ENCODE assay signal across 3 cellular contexts in the genomic region with DNA sequence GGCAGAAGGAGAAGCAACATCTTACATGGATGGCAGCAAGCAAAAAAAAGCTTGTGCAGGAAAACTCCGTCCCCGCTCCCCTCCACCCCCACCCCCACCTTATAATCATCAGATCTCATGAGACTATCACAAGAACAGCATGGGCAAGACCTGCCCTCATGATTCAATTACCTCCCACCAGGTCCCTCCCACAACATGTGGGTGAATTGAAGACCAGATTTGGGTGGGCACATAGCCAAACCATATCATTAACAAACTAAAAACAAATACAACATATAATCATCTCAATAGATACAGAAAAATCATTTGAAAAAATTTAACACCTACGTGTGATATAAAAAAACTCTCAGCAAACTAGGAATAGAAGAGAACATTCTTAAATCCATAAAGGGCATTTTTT.
"Had no signal": no experiment of that assay in that cellular context is flagged by ENCODE, and none has a peak within 500 bp of the region (broad histone marks: within the 10 kb centered on the region; RNA-seq: fewer than 3 reads in every experiment).

No MANE protein-coding gene starts in this region.

- DNase-seq: GDM1, GF-D8 had no signal

- H3K4me3 ChIP-seq: GM12878 had no signal
